In the genomic region with DNA sequence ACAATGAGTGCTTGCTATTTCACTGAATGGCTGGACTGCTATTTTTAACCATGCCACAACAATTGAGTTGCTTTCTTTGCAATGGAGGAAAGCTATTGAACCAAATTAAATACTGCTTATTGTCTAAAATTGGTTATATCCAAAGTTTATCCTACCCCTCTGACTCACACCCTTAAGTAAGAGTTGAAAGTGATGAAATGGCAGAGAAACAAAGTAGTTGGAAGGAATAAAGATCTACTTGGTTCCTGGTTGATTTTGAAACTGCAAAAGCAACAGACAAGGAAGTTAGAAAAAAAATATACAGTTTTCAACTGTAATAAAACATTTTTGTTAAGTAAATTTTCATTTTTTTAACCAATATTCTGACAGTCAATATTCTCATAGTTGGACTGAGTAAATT, we compare ENCODE assay signal across 14 cellular contexts. TPM values are rescaled to one million over a fixed set of nuclear protein-coding genes. Genes with fewer than 3 reads are reported as not detected.
DNase-seq lines count a peak whose midpoint lies in the region; ATAC-seq and TF ChIP-seq lines count a peak whose summit lies in the region.
"Had no signal": no experiment of that assay in that cellular context is flagged by ENCODE, and none has a peak within 500 bp of the region (broad histone marks: within the 10 kb centered on the region; RNA-seq: fewer than 3 reads in every experiment).

No MANE protein-coding gene starts in this region.

- H3K9me3 Mint-ChIP-seq in stimulated activated naive CD8-positive, alpha-beta T cell treated with anti-CD3 and anti-CD28 coated beads, Interleukin-15, amount 100 ng/mL, for 72 hours = no peaks in the 10 kb centered on the region
- H3K9me3 Mint-ChIP-seq: immature natural killer cell had no signal

- POLR2A ChIA-PET in HEK293T (lab: Yijun Ruan, JAX) = no interaction called here

- H3K4me1 Mint-ChIP-seq in stimulated activated naive CD8-positive, alpha-beta T cell treated with anti-CD3 and anti-CD28 coated beads, Interleukin-15, amount 100 ng/mL, for 72 hours = peaks cover 36% of the 10 kb centered on the region

- H3K27ac ChIP-seq in upper lobe of right lung = no peak overlapping the region
- H3K27ac ChIP-seq: VCaP had no signal

- no peak overlapping the region for H3K4me3 ChIP-seq in fibroblast of villous mesenchyme (ENCODE audit: low read depth, low read length)
- no peak overlapping the region for H3K4me3 ChIP-seq in upper lobe of right lung
- H3K4me3 ChIP-seq: thyroid gland had no signal

- intact Hi-C loops in upper lobe of right lung (cut with DNase I) = no loop called here

- ATAC-seq in stimulated activated naive CD8-positive, alpha-beta T cell treated with anti-CD3 and anti-CD28 coated beads, Interleukin-15, amount 100 ng/mL, for 72 hours = no peak
- no peak for ATAC-seq in stimulated activated naive CD8-positive, alpha-beta T cell treated with anti-CD3 and anti-CD28 coated beads, Interleukin-15, Interleukin-2, amounts not matched to agents 100 U/mL and 50 U/mL, for 24 hours
- peak; percentile 51 for ATAC-seq in upper lobe of right lung

- H3K27me3 Mint-ChIP-seq in stimulated activated naive CD8-positive, alpha-beta T cell treated with anti-CD3 and anti-CD28 coated beads, Interleukin-15, amount 100 ng/mL, for 72 hours = no peaks in the 10 kb centered on the region

- no peaks in the 10 kb centered on the region for H3K36me3 ChIP-seq in upper lobe of right lung
- H3K36me3 ChIP-seq: thyroid gland had no signal

- TF ChIP-seq CTCF in fibroblast of villous mesenchyme (IDR thresholded peaks at IDR 0.05; ENCODE audit: insufficient read depth, low read depth, low read length) (no peak), upper lobe of right lung (IDR thresholded peaks at IDR 0.05) (no peak)

- peak overlapping the region; percentile 56 to 93 for H3K27ac Mint-ChIP-seq in stimulated activated naive CD8-positive, alpha-beta T cell treated with anti-CD3 and anti-CD28 coated beads, Interleukin-15, amount 100 ng/mL, for 72 hours

- H3K27me3 ChIP-seq in upper lobe of right lung = no peaks in the 10 kb centered on the region
- H3K27me3 ChIP-seq: BE2C, thyroid gland had no signal

- no peak for DNase-seq in stimulated activated naive CD8-positive, alpha-beta T cell treated with anti-CD3 and anti-CD28 coated beads, Interleukin-15, amount 100 ng/mL, for 72 hours
- DNase-seq in stimulated activated naive CD8-positive, alpha-beta T cell treated with anti-CD3 and anti-CD28 coated beads, Interleukin-15, Interleukin-2, amounts not matched to agents 100 U/mL and 50 U/mL, for 24 hours = no peak
- DNase-seq in SKM-1 (lab: John Stamatoyannopoulos, UW; ENCODE audit: unreplicated experiment) (peak; percentile 21), fibroblast of villous mesenchyme (ENCODE audit: low read depth) (peak; percentile 85), upper lobe of right lung (no peak), cortex of kidney (lab: John Stamatoyannopoulos, UW) (no peak), midbrain (lab: John Stamatoyannopoulos, UW) (no peak), HEK293T (ENCODE audit: extremely low spot score) (no peak)
- DNase-seq: BE2C; immature natural killer cell; NCI-H146; stimulated activated CD4-positive, alpha-beta T cell treated with anti-CD3 and anti-CD28 coated beads, Interleukin-4, amount 100 ng/mL, for 4 hours; thyroid gland had no signal

- CTCF ChIA-PET in HEK293T (lab: Yijun Ruan, JAX) = interaction anchor here (0.7 to 0.8 kb wide), 2 partner anchors 14 to 37 kb away, joined by 5 to 6 read pairs; no protein-coding TSS in a partner anchor

- no peaks in the 10 kb centered on the region for H3K9me3 ChIP-seq in upper lobe of right lung
- H3K9me3 ChIP-seq: BE2C, thyroid gland had no signal

- H3K4me3 Mint-ChIP-seq in stimulated activated naive CD8-positive, alpha-beta T cell treated with anti-CD3 and anti-CD28 coated beads, Interleukin-15, amount 100 ng/mL, for 72 hours = no peak overlapping the region
- H3K4me3 Mint-ChIP-seq: immature natural killer cell had no signal

- H3K4me1 ChIP-seq in upper lobe of right lung = no peaks in the 10 kb centered on the region
- H3K4me1 ChIP-seq: BE2C had no signal

TF ChIP-seq in HEK293T, 16 proteins besides CTCF, POLR2A, EP300 and RAD21:
- TF ChIP-seq HDGF (IDR thresholded peaks at IDR 0.05; ENCODE audit: borderline replicate concordance) = no peak
- no peak for TF ChIP-seq CTBP1 (IDR thresholded peaks at IDR 0.05; ENCODE audit: borderline replicate concordance)
- TF ChIP-seq FOXK2 (IDR thresholded peaks at IDR 0.05) = no peak
- TF ChIP-seq LEF1 (IDR thresholded peaks at IDR 0.05; ENCODE audit: borderline replicate concordance) = no peak
- no peak for TF ChIP-seq FOXA1 (IDR thresholded peaks at IDR 0.05)
- no peak for TF ChIP-seq SUZ12 (IDR thresholded peaks at IDR 0.05)
- TF ChIP-seq L3MBTL2 (conservative IDR thresholded peaks at IDR 0.05) = no peak
- TF ChIP-seq ZNF384 (IDR thresholded peaks at IDR 0.05) = no peak
- TF ChIP-seq NFRKB (IDR thresholded peaks at IDR 0.05) = no peak
- no peak for TF ChIP-seq BHLHE40 (IDR thresholded peaks at IDR 0.05; ENCODE audit: borderline replicate concordance)
- no peak for TF ChIP-seq TARDBP (IDR thresholded peaks at IDR 0.05)
- TF ChIP-seq ARNT (IDR thresholded peaks at IDR 0.05) = no peak

RNA-seq across cellular contexts. Expression of gene EML4, which starts 47.6 kb away (rescaled TPM):
- 65.1 and 88.1 TPM in 2 replicates for total RNA-seq in fibroblast of villous mesenchyme
- total RNA-seq in upper lobe of right lung = 83.0 TPM

Comparison
In these comparisons a context has a peak if more than half of its experiments do, and no peak if none do; other contexts are left out.
1. DNase-seq: peak in SKM-1 (single experiment) and fibroblast of villous mesenchyme (single experiment); none in stimulated activated naive CD8-positive, alpha-beta T cell treated with anti-CD3 and anti-CD28 coated beads, Interleukin-15, amount 100 ng/mL, for 72 hours (0 of 2), stimulated activated naive CD8-positive, alpha-beta T cell treated with anti-CD3 and anti-CD28 coated beads, Interleukin-15, Interleukin-2, amounts not matched to agents 100 U/mL and 50 U/mL, for 24 hours (single experiment), upper lobe of right lung (single experiment), cortex of kidney (single experiment), midbrain (single experiment) and HEK293T (single experiment).